ENCODE assay signal across 1 cellular context in genomic region chr5:168530751-168531150, GRCh38.
TF ChIP-seq lines count a peak whose summit lies in the region.

No MANE protein-coding gene starts in this region.

TF ChIP-seq in IMR-90, 13 proteins besides CTCF, POLR2A, EP300 and RAD21 (continued from another document):
- no peak for TF ChIP-seq CHD1 (IDR thresholded peaks at IDR 0.05; ENCODE audit: low read depth, low read length)
TF ChIP-seq in IMR-90: peak in this region for 1.
